ENCODE assay signal across 1 cellular context in genomic region chr16:46885960-46886763, GRCh38.
A peak's percentile ranks its signal among the peaks of the same experiment; 100 is the strongest.
TF ChIP-seq lines count a peak whose summit lies in the region.

No MANE protein-coding gene starts in this region.

TF ChIP-seq in K562, 482 proteins besides CTCF, POLR2A, EP300 and RAD21 (continued from another document):
- TF ChIP-seq UBTF (IDR thresholded peaks at IDR 0.05; ENCODE audit: borderline replicate concordance in 1 of 2, low read depth in 2 of 2, low read length in 2 of 2) (no peak), TFAP4 (CRISPR knock-in tag; IDR thresholded peaks at IDR 0.05; ENCODE audit: borderline replicate concordance) (peak; percentile 42), ZKSCAN1 (IDR thresholded peaks at IDR 0.05; ENCODE audit: low read depth, low read length) (no peak), POLR2AphosphoS2 (IDR thresholded peaks at IDR 0.05; ENCODE audit: low read length) (no peak), ZNF311 (CRISPR knock-in tag; IDR thresholded peaks at IDR 0.05) (no peak), NUFIP1 (IDR thresholded peaks at IDR 0.05; ENCODE audit: partially characterized antibody) (no peak), RNF219 (CRISPR knock-in tag; IDR thresholded peaks at IDR 0.05) (no peak)
